ENCODE assay signal across 1 cellular context in the genomic region with DNA sequence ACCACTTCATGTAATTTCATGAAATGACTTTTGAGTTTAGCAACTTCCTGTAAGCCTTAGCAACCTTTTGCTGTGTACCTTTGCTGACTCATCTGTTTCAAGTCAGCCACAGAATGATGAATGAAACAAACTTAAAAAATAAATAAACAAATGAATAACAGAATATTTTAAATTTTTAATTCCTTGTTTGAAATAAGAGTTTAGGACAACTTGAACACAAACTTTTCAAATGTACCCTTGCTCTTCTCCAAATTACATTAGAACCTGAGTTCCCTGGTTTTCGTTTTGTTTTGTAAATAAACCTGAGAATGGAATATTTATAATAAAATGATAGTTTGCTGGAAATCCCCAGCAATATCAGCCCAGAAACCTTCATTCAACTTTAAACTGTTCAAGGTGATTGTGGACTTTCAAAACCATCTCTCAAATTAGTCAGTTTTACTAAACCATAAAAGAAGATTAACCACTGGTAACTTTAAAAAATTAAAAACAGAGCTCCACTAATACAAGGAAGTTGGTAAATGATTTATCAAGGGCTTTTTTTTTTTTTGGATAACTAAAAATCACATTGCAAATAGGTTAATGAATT.
TF ChIP-seq lines count a peak whose summit lies in the region.

No MANE protein-coding gene starts in this region.

TF ChIP-seq in A549, 52 proteins besides CTCF, POLR2A, EP300 and RAD21 (continued from another document):
- TF ChIP-seq HOXB5 (CRISPR knock-in tag; IDR thresholded peaks at IDR 0.05): 0 out of 2 replicates have a peak, but pooled peaks have one; percentile 50
- TF ChIP-seq NR3C1 (IDR thresholded peaks at IDR 0.05): no peak
- TF ChIP-seq NFE2L2 (conservative IDR thresholded peaks at IDR 0.05; ENCODE audit: low read length): 0 out of 2 replicates have a peak, but pooled peaks have one; percentile 22
- peak; percentile 63 for TF ChIP-seq JUNB (IDR thresholded peaks at IDR 0.05)
- TF ChIP-seq GATA3 (IDR thresholded peaks at IDR 0.05; ENCODE audit: borderline replicate concordance): peak; percentile 22; the same call in 1 of the 2 replicates
- TF ChIP-seq MAFK (IDR thresholded peaks at IDR 0.05; ENCODE audit: partially characterized antibody): peak; percentile 99
- peak; percentile 41; the same call in 1 of the 2 replicates for TF ChIP-seq FOSL2 (IDR thresholded peaks at IDR 0.05)
- peak; percentile 85 for TF ChIP-seq FOSL2 (CRISPR knock-in tag; IDR thresholded peaks at IDR 0.05)
- peak; percentile 59 to 72 for TF ChIP-seq CEBPB (IDR thresholded peaks at IDR 0.05)
